8 cellular contexts compared by ENCODE assay signal in genomic region chr2:55232084-55232862, GRCh38. TPM values are rescaled to one million over a fixed set of nuclear protein-coding genes. Genes with fewer than 3 reads are reported as not detected.
A peak's percentile ranks its signal among the peaks of the same experiment; 100 is the strongest.
DNase-seq lines count a peak whose midpoint lies in the region; ATAC-seq and TF ChIP-seq lines count a peak whose summit lies in the region.

Gene CLHC1, minus strand, starts transcription at chr2:55232293. Its CDS starts 9,882 bp downstream, at chr2:55222411.
Gene RPS27A, plus strand, starts transcription at chr2:55232688. Its CDS starts 137 bp downstream, at chr2:55232825.

- H3K9me3 ChIP-seq in BLaER1 treated with 17β-estradiol and CSF1 and Interleukin-3, amounts not matched to agents 10 nM and 100 nM (replicated peaks in 1 of 11), result no peaks in the 10 kb centered on the region
- H3K9me3 ChIP-seq in liver (ENCODE audit: control insufficient read depth in 4 of 4, low read length in 3 of 4), result no peaks in the 10 kb centered on the region

- ATAC-seq in GM19351 (IDR thresholded peaks at IDR 0.05; ENCODE audit: unreplicated experiment) (peak; percentile 86), HG03521 (IDR thresholded peaks at IDR 0.05; ENCODE audit: unreplicated experiment) (peak; percentile 76)

- H4K20me1 ChIP-seq in BLaER1 treated with 17β-estradiol and CSF1 and Interleukin-3, amounts not matched to agents 10 nM and 100 nM, result peaks cover 26 to 42% (median 37%) of the 10 kb centered on the region in 11 experiments; a peak in 21 of 22 replicates

- DNase-seq in NCI-H748 (lab: John Stamatoyannopoulos, UW; ENCODE audit: unreplicated experiment) (peak; percentile 97), dermis microvascular lymphatic vessel endothelial cell (ENCODE audit: low read depth in 2 of 2) (peak; percentile 89 to 96)
- DNase-seq in activated CD4-positive, alpha-beta T cell treated with anti-CD3 and anti-CD28 coated beads, Interleukin-2, amount 50 U/mL, for 1 hour, result peak; percentile 95
- DNase-seq in stimulated activated CD4-positive, alpha-beta T cell treated with anti-CD3 and anti-CD28 coated beads, Interleukin-4, amount 100 ng/mL, for 24 hours, result peak; percentile 95

- TF ChIP-seq CTCF in liver (IDR thresholded peaks at IDR 0.05; ENCODE audit: low read depth, low read length, missing input control), result no peak

- under 1% methylated on average over 37 of the region's 37 CpGs for WGBS in liver

- H3K9ac ChIP-seq in BLaER1 treated with 17β-estradiol and CSF1 and Interleukin-3, amounts not matched to agents 10 nM and 100 nM, result peak within 1 kb of the TSS; percentile 90 to 99 (median 97)
- peak within 1 kb of the TSS; percentile 91 to 98 for H3K9ac ChIP-seq in liver (ENCODE audit: low read depth in 1 of 2, low read length in 2 of 2)

- H3K4me3 ChIP-seq in BLaER1 treated with 17β-estradiol and CSF1 and Interleukin-3, amounts not matched to agents 10 nM and 100 nM, result peak within 1 kb of the TSS; percentile 82 to 98 (median 93)
- H3K4me3 ChIP-seq in liver (ENCODE audit: low read depth in 1 of 3, low read length in 3 of 3), result peak within 1 kb of the TSS; percentile 69 to 99 (median 98)

- H3K4me1 ChIP-seq in BLaER1 treated with 17β-estradiol and CSF1 and Interleukin-3, amounts not matched to agents 10 nM and 100 nM, result peaks cover 38 to 60% (median 46%) of the 10 kb centered on the region in 10 experiments
- peaks cover 2 to 21% (median 11%) of the 10 kb centered on the region in 4 donors for H3K4me1 ChIP-seq in liver (ENCODE audit: control insufficient read depth in 4 of 4, insufficient read depth in 4 of 4, low read length in 3 of 4)

- peaks cover 37 to 43% (median 41%) of the 10 kb centered on the region in 11 experiments for H3K36me3 ChIP-seq in BLaER1 treated with 17β-estradiol and CSF1 and Interleukin-3, amounts not matched to agents 10 nM and 100 nM
- H3K36me3 ChIP-seq in liver (ENCODE audit: control insufficient read depth in 4 of 4, insufficient read depth in 3 of 4, low read depth in 1 of 4, low read length in 3 of 4), result peaks cover 7 to 25% (median 22%) of the 10 kb centered on the region in 4 donors

- peak in 1 of 2 donors; percentile 38 for TF ChIP-seq RAD21 in liver (IDR thresholded peaks at IDR 0.05)

- H3K4me2 ChIP-seq in BLaER1 treated with 17β-estradiol and CSF1 and Interleukin-3, amounts not matched to agents 10 nM and 100 nM, result peak within 1 kb of the TSS; percentile 94 to 99 (median 95)

- no peaks in the 10 kb centered on the region for H3K27me3 ChIP-seq in BLaER1 treated with 17β-estradiol and CSF1 and Interleukin-3, amounts not matched to agents 10 nM and 100 nM
- H3K27me3 ChIP-seq in liver (ENCODE audit: control insufficient read depth in 4 of 4, insufficient read depth in 4 of 4, low read length in 3 of 4), result no peaks in the 10 kb centered on the region

- peak within 1 kb of the TSS; percentile 95 to 99 (median 97) for H3K27ac ChIP-seq in BLaER1 treated with 17β-estradiol and CSF1 and Interleukin-3, amounts not matched to agents 10 nM and 100 nM
- peak within 1 kb of the TSS; percentile 89 to 96 for H3K27ac ChIP-seq in liver (ENCODE audit: low read depth in 1 of 2, low read length in 2 of 2)

TF ChIP-seq in liver, 16 proteins besides CTCF, POLR2A, EP300 and RAD21:
- no peak for TF ChIP-seq HNF4G (IDR thresholded peaks at IDR 0.05)
- peak; percentile 70 to 88 for TF ChIP-seq GABPA (IDR thresholded peaks at IDR 0.05 in 1 of 2, conservative IDR thresholded peaks at IDR 0.05 in 1 of 2)
- no peak for TF ChIP-seq FOXA1 (IDR thresholded peaks at IDR 0.05)
- TF ChIP-seq ATF3 (IDR thresholded peaks at IDR 0.05), result no peak
- TF ChIP-seq, protein P1, sequence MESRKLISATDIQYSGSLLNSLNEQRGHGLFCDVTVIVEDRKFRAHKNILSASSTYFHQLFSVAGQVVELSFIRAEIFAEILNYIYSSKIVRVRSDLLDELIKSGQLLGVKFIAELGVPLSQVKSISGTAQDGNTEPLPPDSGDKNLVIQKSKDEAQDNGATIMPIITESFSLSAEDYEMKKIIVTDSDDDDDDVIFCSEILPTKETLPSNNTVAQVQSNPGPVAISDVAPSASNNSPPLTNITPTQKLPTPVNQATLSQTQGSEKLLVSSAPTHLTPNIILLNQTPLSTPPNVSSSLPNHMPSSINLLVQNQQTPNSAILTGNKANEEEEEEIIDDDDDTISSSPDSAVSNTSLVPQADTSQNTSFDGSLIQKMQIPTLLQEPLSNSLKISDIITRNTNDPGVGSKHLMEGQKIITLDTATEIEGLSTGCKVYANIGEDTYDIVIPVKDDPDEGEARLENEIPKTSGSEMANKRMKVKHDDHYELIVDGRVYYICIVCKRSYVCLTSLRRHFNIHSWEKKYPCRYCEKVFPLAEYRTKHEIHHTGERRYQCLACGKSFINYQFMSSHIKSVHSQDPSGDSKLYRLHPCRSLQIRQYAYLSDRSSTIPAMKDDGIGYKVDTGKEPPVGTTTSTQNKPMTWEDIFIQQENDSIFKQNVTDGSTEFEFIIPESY (IDR thresholded peaks at IDR 0.05), result peak; percentile 77
- TF ChIP-seq NR2F2 (IDR thresholded peaks at IDR 0.05), result no peak
- peak in 1 of 2 donors; percentile 32 for TF ChIP-seq EGR1 (IDR thresholded peaks at IDR 0.05; ENCODE audit: low read depth in 2 of 2)
- peak; percentile 72 for TF ChIP-seq MAX (IDR thresholded peaks at IDR 0.05)
- no peak for TF ChIP-seq REST (IDR thresholded peaks at IDR 0.05)
- TF ChIP-seq JUND (IDR thresholded peaks at IDR 0.05), result peak; percentile 31 to 49
- peak; percentile 65 for TF ChIP-seq SP1 (IDR thresholded peaks at IDR 0.05)
- no peak for TF ChIP-seq FOXA2 (IDR thresholded peaks at IDR 0.05)
- TF ChIP-seq TAF1 (conservative IDR thresholded peaks at IDR 0.05), result peak; percentile 89
- peak; percentile 96 for TF ChIP-seq YY1 (IDR thresholded peaks at IDR 0.05)
- TF ChIP-seq HNF4A (conservative IDR thresholded peaks at IDR 0.05), result peak in 1 of 2 donors; percentile 48
- peak; percentile 49 to 55 for TF ChIP-seq RXRA (IDR thresholded peaks at IDR 0.05)
TF ChIP-seq in liver: peak in this region for 10.

RNA-seq across cellular contexts. Expression of gene CLHC1, which starts in this region (rescaled TPM):
- total RNA-seq in dermis microvascular lymphatic vessel endothelial cell (3.3 and 4.6 TPM in 2 replicates), liver (1 to 10 TPM; 3.8 to 4.9 TPM)
- 1 to 10 TPM in 1 of 2 donors, under 1 TPM in 1; 0.45 to 1.3 TPM for polyA plus RNA-seq in liver

RNA-seq across cellular contexts. Expression of gene RPS27A, which starts in this region (rescaled TPM):
- total RNA-seq in dermis microvascular lymphatic vessel endothelial cell (550 and 625 TPM in 2 replicates), liver (100 to 1,000 TPM; 225 to 555 TPM)
- polyA plus RNA-seq in liver, result 100 to 1,000 TPM; 424 to 655 TPM

Comparison
In these comparisons a context has a peak if more than half of its experiments do, and no peak if none do; other contexts are left out.
1. Peak in every context shown above with its lines: DNase-seq, ATAC-seq, H3K4me3 ChIP-seq and H3K27ac ChIP-seq.